13 cellular contexts compared by ENCODE assay signal in genomic region chr16:27229891-27230470, GRCh38. TPM values are rescaled to one million over a fixed set of nuclear protein-coding genes. Genes with fewer than 3 reads are reported as not detected.
A peak's percentile ranks its signal among the peaks of the same experiment; 100 is the strongest.
DNase-seq lines count a peak whose midpoint lies in the region; ATAC-seq and TF ChIP-seq lines count a peak whose summit lies in the region.
"Had no signal": no experiment of that assay in that cellular context is flagged by ENCODE, and none has a peak within 500 bp of the region (broad histone marks: within the 10 kb centered on the region; RNA-seq: fewer than 3 reads in every experiment).

No MANE protein-coding gene starts in this region.

- POLR2A ChIA-PET in activated CD4-positive, alpha-beta memory T cell treated with anti-CD3 and anti-CD28 coated beads, Interleukin-2, amount 10 ng/mL, durations not matched to agents 7 days and 5 days (lab: Charles Lee), result interaction anchor here (0.6 to 4.6 kb wide), 22 partner anchors 9 to 221 kb away, joined by 3 to 129 read pairs (median 7); partner anchors contain the start of genes KDM8 and NSMCE1
- POLR2A ChIA-PET in activated CD4-positive, alpha-beta memory T cell treated with anti-CD3 and anti-CD28 coated beads for 36 hours (lab: Charles Lee), result interaction anchor here (1.3 to 2.7 kb wide), 2 partner anchors 88 to 137 kb away, joined by 5 to 12 read pairs; no protein-coding TSS in a partner anchor
- POLR2A ChIA-PET in activated naive CD8-positive, alpha-beta T cell treated with anti-CD3 and anti-CD28 coated beads, Interleukin-2, amount 10 ng/mL, durations not matched to agents 7 days and 5 days (lab: Charles Lee), result interaction anchor here (0.9 to 16.5 kb wide), 10 partner anchors 19 to 197 kb away, joined by 3 to 275 read pairs (median 6); partner anchors contain the start of genes KDM8 and NSMCE1
- POLR2A ChIA-PET in GM10248 (lab: Yijun Ruan, JAX), result no interaction called here

- CTCF ChIA-PET in activated CD4-positive, alpha-beta memory T cell treated with anti-CD3 and anti-CD28 coated beads, Interleukin-2, amount 10 ng/mL, durations not matched to agents 7 days and 5 days (lab: Charles Lee), result interaction anchor here (0.5 to 5.2 kb wide), 31 partner anchors 8 to 930 kb away, joined by 3 to 66 read pairs (median 4); partner anchors contain the start of genes IL21R and KDM8
- CTCF ChIA-PET in activated CD4-positive, alpha-beta memory T cell treated with anti-CD3 and anti-CD28 coated beads for 36 hours (lab: Charles Lee), result interaction anchor here (0.7 to 4.2 kb wide), 22 partner anchors 8 to 227 kb away, joined by 3 to 44 read pairs (median 4); no protein-coding TSS in a partner anchor
- CTCF ChIA-PET in GM10248 (lab: Yijun Ruan, JAX), result interaction anchor here (0.9 to 1.4 kb wide), 4 partner anchors 9 to 158 kb away, joined by 3 to 4 read pairs (median 4); no protein-coding TSS in a partner anchor

- H3K27me3 Mint-ChIP-seq in activated CD4-positive, alpha-beta memory T cell treated with anti-CD3 and anti-CD28 coated beads, Interleukin-2, amount 10 ng/mL, durations not matched to agents 7 days and 5 days, result no peaks in the 10 kb centered on the region
- H3K27me3 Mint-ChIP-seq in activated CD4-positive, alpha-beta memory T cell treated with anti-CD3 and anti-CD28 coated beads for 36 hours, result no peaks in the 10 kb centered on the region
- H3K27me3 Mint-ChIP-seq in activated naive CD8-positive, alpha-beta T cell treated with anti-CD3 and anti-CD28 coated beads, Interleukin-2, amount 10 ng/mL, durations not matched to agents 7 days and 5 days, result no peaks in the 10 kb centered on the region

- peaks cover 62% of the 10 kb centered on the region for H3K36me3 Mint-ChIP-seq in activated CD4-positive, alpha-beta memory T cell treated with anti-CD3 and anti-CD28 coated beads, Interleukin-2, amount 10 ng/mL, durations not matched to agents 7 days and 5 days (ENCODE audit: low read depth)
- H3K36me3 Mint-ChIP-seq in activated CD4-positive, alpha-beta memory T cell treated with anti-CD3 and anti-CD28 coated beads for 36 hours, result peaks cover 41% of the 10 kb centered on the region
- peaks cover 21% of the 10 kb centered on the region for H3K36me3 Mint-ChIP-seq in activated naive CD8-positive, alpha-beta T cell treated with anti-CD3 and anti-CD28 coated beads, Interleukin-2, amount 10 ng/mL, durations not matched to agents 7 days and 5 days

- no peaks in the 10 kb centered on the region for H3K27me3 ChIP-seq in H7 (ENCODE audit: control insufficient read depth, insufficient read depth, low read length)
- H3K27me3 ChIP-seq: upper lobe of right lung had no signal

- H3K27ac Mint-ChIP-seq in activated CD4-positive, alpha-beta memory T cell treated with anti-CD3 and anti-CD28 coated beads, Interleukin-2, amount 10 ng/mL, durations not matched to agents 7 days and 5 days, result peak overlapping the region; percentile 100
- no peak overlapping the region for H3K27ac Mint-ChIP-seq in activated CD4-positive, alpha-beta memory T cell treated with anti-CD3 and anti-CD28 coated beads for 36 hours
- H3K27ac Mint-ChIP-seq in activated naive CD8-positive, alpha-beta T cell treated with anti-CD3 and anti-CD28 coated beads, Interleukin-2, amount 10 ng/mL, durations not matched to agents 7 days and 5 days, result peak overlapping the region; percentile 100

- no peak for DNase-seq in activated CD4-positive, alpha-beta memory T cell treated with anti-CD3 and anti-CD28 coated beads, Interleukin-2, amount 10 ng/mL, durations not matched to agents 7 days and 5 days
- no peak for DNase-seq in activated CD4-positive, alpha-beta memory T cell treated with anti-CD3 and anti-CD28 coated beads for 36 hours
- DNase-seq in H7, result peak; percentile 27
- DNase-seq in activated naive CD8-positive, alpha-beta T cell treated with anti-CD3 and anti-CD28 coated beads, Interleukin-2, amount 10 ng/mL, durations not matched to agents 7 days and 5 days, result no peak
- peak; percentile 79 for DNase-seq in posterior vena cava (ENCODE audit: low spot score)
- DNase-seq in GM10248 (ENCODE audit: extremely low spot score), result no peak
- DNase-seq in A172 (ENCODE audit: low spot score), result no peak
- DNase-seq in effector CD4-positive, alpha-beta T cell, result no peak
- DNase-seq: cerebellar nuclear complex, NCI-H2081, upper lobe of right lung had no signal

- intact Hi-C loops in activated CD4-positive, alpha-beta memory T cell treated with anti-CD3 and anti-CD28 coated beads for 36 hours (cut with micrococcal nuclease), result no loop called here
- intact Hi-C loops in posterior vena cava (cut with DNase I), result loop anchor here (5.0 to 10.0 kb wide), 4 partner anchors 85 to 225 kb away; partner anchors contain the start of gene IL4R (in 1 of the 2)

- H3K4me3 ChIP-seq in H7 (ENCODE audit: insufficient read depth, low read depth, low read length), result no peak overlapping the region
- H3K4me3 ChIP-seq: skin epidermis, upper lobe of right lung had no signal

- no peaks in the 10 kb centered on the region for H3K9me3 Mint-ChIP-seq in activated CD4-positive, alpha-beta memory T cell treated with anti-CD3 and anti-CD28 coated beads, Interleukin-2, amount 10 ng/mL, durations not matched to agents 7 days and 5 days
- no peaks in the 10 kb centered on the region for H3K9me3 Mint-ChIP-seq in activated CD4-positive, alpha-beta memory T cell treated with anti-CD3 and anti-CD28 coated beads for 36 hours
- H3K9me3 Mint-ChIP-seq in activated naive CD8-positive, alpha-beta T cell treated with anti-CD3 and anti-CD28 coated beads, Interleukin-2, amount 10 ng/mL, durations not matched to agents 7 days and 5 days, result no peaks in the 10 kb centered on the region
- H3K9me3 Mint-ChIP-seq: IgD-negative memory B cell had no signal

- TF ChIP-seq CTCF in GM10248 (IDR thresholded peaks at IDR 0.05; ENCODE audit: control extremely low read depth, extremely low read depth, low read depth, missing control alignments), result no peak

- H3K4me3 Mint-ChIP-seq in activated CD4-positive, alpha-beta memory T cell treated with anti-CD3 and anti-CD28 coated beads, Interleukin-2, amount 10 ng/mL, durations not matched to agents 7 days and 5 days, result peak overlapping the region; percentile 71
- no peak overlapping the region for H3K4me3 Mint-ChIP-seq in activated CD4-positive, alpha-beta memory T cell treated with anti-CD3 and anti-CD28 coated beads for 36 hours
- H3K4me3 Mint-ChIP-seq in activated naive CD8-positive, alpha-beta T cell treated with anti-CD3 and anti-CD28 coated beads, Interleukin-2, amount 10 ng/mL, durations not matched to agents 7 days and 5 days, result peak overlapping the region; percentile 75

- no peak for ATAC-seq in activated naive CD8-positive, alpha-beta T cell treated with anti-CD3 and anti-CD28 coated beads, Interleukin-2, amount 10 ng/mL, durations not matched to agents 7 days and 5 days (ENCODE audit: low read depth)

- H3K4me1 Mint-ChIP-seq in activated CD4-positive, alpha-beta memory T cell treated with anti-CD3 and anti-CD28 coated beads, Interleukin-2, amount 10 ng/mL, durations not matched to agents 7 days and 5 days, result peaks cover 79% of the 10 kb centered on the region
- peaks cover 64% of the 10 kb centered on the region for H3K4me1 Mint-ChIP-seq in activated CD4-positive, alpha-beta memory T cell treated with anti-CD3 and anti-CD28 coated beads for 36 hours (ENCODE audit: low read depth)
- H3K4me1 Mint-ChIP-seq in activated naive CD8-positive, alpha-beta T cell treated with anti-CD3 and anti-CD28 coated beads, Interleukin-2, amount 10 ng/mL, durations not matched to agents 7 days and 5 days, result peaks cover 58% of the 10 kb centered on the region

- H3K36me3 ChIP-seq in H7 (replicated peaks; ENCODE audit: control insufficient read depth, insufficient read depth, low read length), result no peaks in the 10 kb centered on the region

RNA-seq across cellular contexts. Expression of gene KDM8, which starts 26.7 kb away (rescaled TPM):
- 10 to 100 TPM; 12.7 to 14.3 TPM for total RNA-seq in activated CD4-positive, alpha-beta memory T cell treated with anti-CD3 and anti-CD28 coated beads, Interleukin-2, amount 10 ng/mL, durations not matched to agents 7 days and 5 days
- 1 to 10 TPM; 8.7 to 9.7 TPM for total RNA-seq in activated CD4-positive, alpha-beta memory T cell treated with anti-CD3 and anti-CD28 coated beads for 36 hours
- 7.6 and 12.2 TPM in 2 replicates for total RNA-seq in H7 (2014; rRNA removed; shearing (Covaris generic))
- total RNA-seq in activated naive CD8-positive, alpha-beta T cell treated with anti-CD3 and anti-CD28 coated beads, Interleukin-2, amount 10 ng/mL, durations not matched to agents 7 days and 5 days, result 10 to 100 TPM; 20.1 to 21.8 TPM
- total RNA-seq in posterior vena cava, result 1 to 10 TPM; 4.4 to 4.6 TPM
- total RNA-seq in A172 (2014; rRNA removed; shearing (Covaris generic)), result 2.7 and 6.0 TPM in 2 replicates

RNA-seq across cellular contexts. Expression of gene NSMCE1, which starts 38.6 kb away (rescaled TPM):
- 100 to 1,000 TPM; 100 to 106 TPM for total RNA-seq in activated CD4-positive, alpha-beta memory T cell treated with anti-CD3 and anti-CD28 coated beads, Interleukin-2, amount 10 ng/mL, durations not matched to agents 7 days and 5 days
- 100 to 1,000 TPM; 120 to 121 TPM for total RNA-seq in activated CD4-positive, alpha-beta memory T cell treated with anti-CD3 and anti-CD28 coated beads for 36 hours
- total RNA-seq in H7 (2014; rRNA removed; shearing (Covaris generic)), result 22.8 and 24.7 TPM in 2 replicates
- 10 to 100 TPM; 69.0 to 75.6 TPM for total RNA-seq in activated naive CD8-positive, alpha-beta T cell treated with anti-CD3 and anti-CD28 coated beads, Interleukin-2, amount 10 ng/mL, durations not matched to agents 7 days and 5 days
- 10 to 100 TPM; 45.3 to 52.0 TPM for total RNA-seq in posterior vena cava
- 96.6 and 104 TPM in 2 replicates for total RNA-seq in A172 (2014; rRNA removed; shearing (Covaris generic))

Comparison
In these comparisons a context has a peak if more than half of its experiments do, and no peak if none do; other contexts are left out.
1. DNase-seq: peak in H7 (single experiment) and posterior vena cava (single experiment); none in activated CD4-positive, alpha-beta memory T cell treated with anti-CD3 and anti-CD28 coated beads, Interleukin-2, amount 10 ng/mL, durations not matched to agents 7 days and 5 days (single experiment), activated CD4-positive, alpha-beta memory T cell treated with anti-CD3 and anti-CD28 coated beads for 36 hours (single experiment), activated naive CD8-positive, alpha-beta T cell treated with anti-CD3 and anti-CD28 coated beads, Interleukin-2, amount 10 ng/mL, durations not matched to agents 7 days and 5 days (single experiment), GM10248 (single experiment), A172 (single experiment) and effector CD4-positive, alpha-beta T cell (single experiment).